ENCODE assay signal across 14 cellular contexts in genomic region chr1:81264976-81265375, GRCh38.
DNase-seq lines count a peak whose midpoint lies in the region; ATAC-seq and TF ChIP-seq lines count a peak whose summit lies in the region.
"Had no signal": no experiment of that assay in that cellular context is flagged by ENCODE, and none has a peak within 500 bp of the region (broad histone marks: within the 10 kb centered on the region; RNA-seq: fewer than 3 reads in every experiment).

No MANE protein-coding gene starts in this region.

- no peaks in the 10 kb centered on the region for H3K79me1 ChIP-seq in neuronal stem cell (ENCODE audit: low read depth, low read length)

- no peak overlapping the region for H3K27ac Mint-ChIP-seq in activated CD8-positive, alpha-beta T cell treated with anti-CD3 and anti-CD28 coated beads for 36 hours
- H3K27ac Mint-ChIP-seq: CD4-positive, alpha-beta memory T cell had no signal

- no peaks in the 10 kb centered on the region for H3K4me1 ChIP-seq in ACC112 (ENCODE audit: control insufficient read depth, insufficient read depth, low read length, unreplicated experiment)
- H3K4me1 ChIP-seq in HUES48 (ENCODE audit: control insufficient read depth, insufficient read depth, low read length) = peaks cover 48% of the 10 kb centered on the region
- peaks cover 33% of the 10 kb centered on the region for H3K4me1 ChIP-seq in iPS-18a (ENCODE audit: control insufficient read depth, low read depth, low read length)
- peaks cover 0 to 20% of the 10 kb centered on the region in 2 donors for H3K4me1 ChIP-seq in neuronal stem cell (ENCODE audit: control insufficient read depth in 2 of 2, insufficient read depth in 1 of 2, low read depth in 1 of 2, low read length in 2 of 2)
- H3K4me1 ChIP-seq: BE2C had no signal

- no peak overlapping the region for H2AK5ac ChIP-seq in neuronal stem cell (ENCODE audit: low read depth, low read length)

- H2BK5ac ChIP-seq in neuronal stem cell (ENCODE audit: low read length) = no peak overlapping the region

- H3K4me3 Mint-ChIP-seq in activated CD8-positive, alpha-beta T cell treated with anti-CD3 and anti-CD28 coated beads for 36 hours = no peak overlapping the region
- H3K4me3 Mint-ChIP-seq: CD4-positive, alpha-beta memory T cell had no signal

- H3K9me3 ChIP-seq in HUES48 (ENCODE audit: control insufficient read depth, insufficient read depth, low read length) (no peaks in the 10 kb centered on the region), iPS-18a (ENCODE audit: control insufficient read depth, low read depth, low read length) (no peaks in the 10 kb centered on the region), neuronal stem cell (replicated peaks in 1 of 2; ENCODE audit: control insufficient read depth in 2 of 2, insufficient read depth in 1 of 2, low read depth in 1 of 2, low read length in 2 of 2) (no peaks in the 10 kb centered on the region)
- H3K9me3 ChIP-seq: BE2C had no signal

- H3K36me3 Mint-ChIP-seq in activated CD8-positive, alpha-beta T cell treated with anti-CD3 and anti-CD28 coated beads for 36 hours (ENCODE audit: low read depth) = no peaks in the 10 kb centered on the region
- H3K36me3 Mint-ChIP-seq: CD4-positive, alpha-beta memory T cell had no signal

- H3K36me3 ChIP-seq in ACC112 (ENCODE audit: insufficient read depth, low read length) (no peaks in the 10 kb centered on the region), HUES48 (ENCODE audit: control insufficient read depth, insufficient read depth, low read length) (no peaks in the 10 kb centered on the region), iPS-18a (ENCODE audit: control insufficient read depth, low read depth, low read length) (no peaks in the 10 kb centered on the region), neuronal stem cell (replicated peaks in 1 of 2; ENCODE audit: control insufficient read depth in 2 of 2, insufficient read depth in 2 of 2, low read length in 2 of 2) (no peaks in the 10 kb centered on the region)
- H3K36me3 ChIP-seq: BE2C had no signal

- H3K27me3 ChIP-seq in ACC112 (ENCODE audit: insufficient read depth, low read length) (no peaks in the 10 kb centered on the region), HUES48 (ENCODE audit: control insufficient read depth, insufficient read depth, low read length) (no peaks in the 10 kb centered on the region), iPS-18a (ENCODE audit: control insufficient read depth, insufficient read depth, low read length) (no peaks in the 10 kb centered on the region), neuronal stem cell (ENCODE audit: control insufficient read depth in 3 of 3, insufficient read depth in 3 of 3, low read depth in 1 of 3, low read length in 3 of 3) (no peaks in the 10 kb centered on the region)
- H3K27me3 ChIP-seq: BE2C had no signal

- no peak for ATAC-seq in activated CD8-positive, alpha-beta T cell treated with anti-CD3 and anti-CD28 coated beads for 36 hours
- ATAC-seq in HG03354 (IDR thresholded peaks at IDR 0.05; ENCODE audit: poor library complexity, severe bottlenecking, unreplicated experiment) = no peak
- ATAC-seq: K562 had no signal

- no peak overlapping the region for H2BK15ac ChIP-seq in neuronal stem cell (ENCODE audit: low read length)

- no peaks in the 10 kb centered on the region for H3K27me3 Mint-ChIP-seq in activated CD8-positive, alpha-beta T cell treated with anti-CD3 and anti-CD28 coated beads for 36 hours
- H3K27me3 Mint-ChIP-seq: CD4-positive, alpha-beta memory T cell had no signal

- H4K8ac ChIP-seq in neuronal stem cell (ENCODE audit: low read depth, low read length) = no peak overlapping the region

- POLR2A ChIA-PET in activated CD8-positive, alpha-beta T cell treated with anti-CD3 and anti-CD28 coated beads for 36 hours (lab: Charles Lee) = no interaction called here

- H3K4me2 ChIP-seq in neuronal stem cell (ENCODE audit: insufficient read depth, low read length, poor library complexity, severe bottlenecking) = no peak overlapping the region

- no peaks in the 10 kb centered on the region for H3K79me2 ChIP-seq in ACC112 (ENCODE audit: control insufficient read depth, insufficient read depth, low read length, unreplicated experiment)

- intact Hi-C loops in activated CD8-positive, alpha-beta T cell treated with anti-CD3 and anti-CD28 coated beads for 36 hours (cut with micrococcal nuclease) = no loop called here

- H2BK12ac ChIP-seq in neuronal stem cell (ENCODE audit: low read length) = no peak overlapping the region

- no peak overlapping the region for H3K4ac ChIP-seq in neuronal stem cell (ENCODE audit: low read length)

- H3K9me3 Mint-ChIP-seq in activated CD8-positive, alpha-beta T cell treated with anti-CD3 and anti-CD28 coated beads for 36 hours = no peaks in the 10 kb centered on the region

- H3K27ac ChIP-seq in ACC112 (ENCODE audit: low read depth, low read length) (no peak overlapping the region), HUES48 (ENCODE audit: low read depth, low read length) (peak overlapping the region; percentile 82), iPS-18a (ENCODE audit: low read length) (no peak overlapping the region), neuronal stem cell (replicated peaks; ENCODE audit: low read length) (no peak overlapping the region)
- H3K27ac ChIP-seq: C4-2B had no signal

- no peak overlapping the region for H3K9ac ChIP-seq in HUES48 (ENCODE audit: low read depth, low read length)
- H3K9ac ChIP-seq in iPS-18a (ENCODE audit: low read length) = no peak overlapping the region
- H3K9ac ChIP-seq in neuronal stem cell (ENCODE audit: low read depth, low read length, poor library complexity) = no peak overlapping the region

- peak overlapping the region; percentile 48 for H2AFZ ChIP-seq in ACC112 (ENCODE audit: low read length, unreplicated experiment)
- peak overlapping the region; percentile 46 for H2AFZ ChIP-seq in neuronal stem cell (ENCODE audit: low read length)

- TF ChIP-seq CTCF in activated CD8-positive, alpha-beta T cell treated with anti-CD3 and anti-CD28 coated beads for 36 hours (IDR thresholded peaks at IDR 0.05) = no peak

- no peak overlapping the region for H2BK120ac ChIP-seq in neuronal stem cell (ENCODE audit: low read depth, low read length)

- CTCF ChIA-PET in activated CD8-positive, alpha-beta T cell treated with anti-CD3 and anti-CD28 coated beads for 36 hours (lab: Charles Lee) = no interaction called here

- H3K4me1 Mint-ChIP-seq in activated CD8-positive, alpha-beta T cell treated with anti-CD3 and anti-CD28 coated beads for 36 hours (ENCODE audit: low read depth) = no peaks in the 10 kb centered on the region
- H3K4me1 Mint-ChIP-seq: CD4-positive, alpha-beta memory T cell had no signal

- H3K14ac ChIP-seq in neuronal stem cell (ENCODE audit: low read length) = no peak overlapping the region

- DNase-seq in neuronal stem cell (ENCODE audit: low spot score) (no peak), AML-193 (lab: John Stamatoyannopoulos, UW) (no peak)
- no peak for DNase-seq in activated CD8-positive, alpha-beta T cell treated with anti-CD3 and anti-CD28 coated beads for 36 hours
- DNase-seq: 8988T; BE2C; CD4-positive, alpha-beta memory T cell; DND-41; GF-D8 had no signal

- no peak overlapping the region for H3K18ac ChIP-seq in neuronal stem cell (ENCODE audit: low read length)

- H3K4me3 ChIP-seq in ACC112 (ENCODE audit: low read depth, low read length) (no peak overlapping the region), HUES48 (ENCODE audit: low read depth, low read length) (0 out of 2 replicates have a peak overlapping the region, but pooled peaks have one; percentile 17), iPS-18a (ENCODE audit: low read length) (peak overlapping the region; percentile 36), neuronal stem cell (ENCODE audit: low read length in 2 of 2) (no peak overlapping the region)
- H3K4me3 ChIP-seq: K562 had no signal

- H3K23ac ChIP-seq in neuronal stem cell (ENCODE audit: low read depth, low read length, poor library complexity) = no peak overlapping the region

- no CpG with 5 or more reads among the region's 3 CpGs for WGBS in neuronal stem cell (ENCODE audit: extremely low coverage in 2 of 2, insufficient read length in 2 of 2, insufficient replicate concordance in 1 of 2), 2 donors

- no peak overlapping the region for H4K91ac ChIP-seq in neuronal stem cell (ENCODE audit: low read depth, low read length, poor library complexity)

Comparison
In these comparisons a context has a peak if more than half of its experiments do, and no peak if none do; other contexts are left out.
1. H3K4me3 ChIP-seq: peak in HUES48 (single experiment) and iPS-18a (single experiment); none in ACC112 (single experiment) and neuronal stem cell (0 of 2).